Comparison of ENCODE assay signal across 12 cellular contexts in genomic region chr17:63844293-63844672, GRCh38. TPM values are rescaled to one million over a fixed set of nuclear protein-coding genes. Genes with fewer than 3 reads are reported as not detected.
DNase-seq lines count a peak whose midpoint lies in the region; ATAC-seq lines count a peak whose summit lies in the region.
"Had no signal": no experiment of that assay in that cellular context is flagged by ENCODE, and none has a peak within 500 bp of the region (broad histone marks: within the 10 kb centered on the region; RNA-seq: fewer than 3 reads in every experiment).

No MANE protein-coding gene starts in this region.

- peaks cover 45% of the 10 kb centered on the region for H3K4me1 Mint-ChIP-seq in stimulated activated naive CD8-positive, alpha-beta T cell treated with anti-CD3 and anti-CD28 coated beads, Interleukin-15, Interleukin-2, amounts not matched to agents 100 ng/mL and 50 ng/mL, for 24 hours (ENCODE audit: low read depth)
- peaks cover 38% of the 10 kb centered on the region for H3K4me1 Mint-ChIP-seq in activated CD8-positive, alpha-beta T cell treated with anti-CD3 and anti-CD28 coated beads, Interleukin-2, amount 10 ng/mL, durations not matched to agents 7 days and 5 days (ENCODE audit: low read depth)

- POLR2A ChIA-PET in activated CD8-positive, alpha-beta T cell treated with anti-CD3 and anti-CD28 coated beads, Interleukin-2, amount 10 ng/mL, durations not matched to agents 7 days and 5 days (lab: Charles Lee): interaction anchor here (1.3 to 8.0 kb wide), 3 partner anchors 15 to 222 kb away, joined by 6 to 124 read pairs (median 12); partner anchors contain the start of genes CCDC47, DDX42, FTSJ3 and MAP3K3

- no peaks in the 10 kb centered on the region for H3K27me3 ChIP-seq in mesenchymal stem cell (ENCODE audit: control insufficient read depth in 1 of 2, insufficient read depth in 1 of 2, low read length in 2 of 2)

- no peak overlapping the region for H2AK5ac ChIP-seq in mesenchymal stem cell (ENCODE audit: low read length, severe bottlenecking)

- H2BK12ac ChIP-seq in mesenchymal stem cell (ENCODE audit: low read length in 2 of 2): no peak overlapping the region

- no peak overlapping the region for H3K18ac ChIP-seq in mesenchymal stem cell (ENCODE audit: low read depth in 1 of 2, low read length in 2 of 2)

- CTCF ChIA-PET in activated CD8-positive, alpha-beta T cell treated with anti-CD3 and anti-CD28 coated beads, Interleukin-2, amount 10 ng/mL, durations not matched to agents 7 days and 5 days (lab: Charles Lee): interaction anchor here (1.2 to 2.8 kb wide), 5 partner anchors 18 to 287 kb away, joined by 3 to 20 read pairs (median 3); partner anchors contain the start of genes GH2 and PSMC5

- no peaks in the 10 kb centered on the region for H3K27me3 Mint-ChIP-seq in stimulated activated naive CD8-positive, alpha-beta T cell treated with anti-CD3 and anti-CD28 coated beads, Interleukin-15, Interleukin-2, amounts not matched to agents 100 ng/mL and 50 ng/mL, for 24 hours
- H3K27me3 Mint-ChIP-seq in activated CD8-positive, alpha-beta T cell treated with anti-CD3 and anti-CD28 coated beads, Interleukin-2, amount 10 ng/mL, durations not matched to agents 7 days and 5 days (ENCODE audit: low read depth): no peaks in the 10 kb centered on the region

- no peaks in the 10 kb centered on the region for H3K9me3 ChIP-seq in mesenchymal stem cell (ENCODE audit: control insufficient read depth, low read length)

- H3K27ac ChIP-seq in mesenchymal stem cell (ENCODE audit: low read length, poor library complexity, severe bottlenecking): no peak overlapping the region

- H2BK15ac ChIP-seq in mesenchymal stem cell (ENCODE audit: low read depth, poor library complexity, severe bottlenecking): no peak overlapping the region

- H3K4ac ChIP-seq in mesenchymal stem cell (ENCODE audit: low read depth in 1 of 2, low read length in 2 of 2): no peak overlapping the region

- H3K14ac ChIP-seq in mesenchymal stem cell (ENCODE audit: low read length in 2 of 2): no peak overlapping the region

- H3K36me3 Mint-ChIP-seq in stimulated activated naive CD8-positive, alpha-beta T cell treated with anti-CD3 and anti-CD28 coated beads, Interleukin-15, Interleukin-2, amounts not matched to agents 100 ng/mL and 50 ng/mL, for 24 hours (ENCODE audit: low read depth): peaks cover 8% of the 10 kb centered on the region
- H3K36me3 Mint-ChIP-seq in activated CD8-positive, alpha-beta T cell treated with anti-CD3 and anti-CD28 coated beads, Interleukin-2, amount 10 ng/mL, durations not matched to agents 7 days and 5 days (ENCODE audit: low read depth): peaks cover 21% of the 10 kb centered on the region

- WGBS in mesenchymal stem cell: 100% methylated on average over 2 of the region's 3 CpGs

- ATAC-seq in stimulated activated naive CD8-positive, alpha-beta T cell treated with anti-CD3 and anti-CD28 coated beads, Interleukin-15, Interleukin-2, amounts not matched to agents 100 U/mL and 50 U/mL, for 24 hours: no peak
- ATAC-seq in activated CD8-positive, alpha-beta T cell treated with anti-CD3 and anti-CD28 coated beads, Interleukin-2, amount 10 ng/mL, durations not matched to agents 7 days and 5 days: no peak
- ATAC-seq in GM19395 (IDR thresholded peaks at IDR 0.05; ENCODE audit: unreplicated experiment) (no peak), HG03159 (IDR thresholded peaks at IDR 0.05; ENCODE audit: unreplicated experiment) (no peak)

- no peak overlapping the region for H4K91ac ChIP-seq in mesenchymal stem cell (ENCODE audit: low read length)

- no peak overlapping the region for H4K8ac ChIP-seq in mesenchymal stem cell (ENCODE audit: low read length)

- no peaks in the 10 kb centered on the region for H3K36me3 ChIP-seq in mesenchymal stem cell (ENCODE audit: control insufficient read depth in 1 of 2, insufficient read depth in 2 of 2, low read depth in 1 of 2, low read length in 2 of 2)

- H2BK5ac ChIP-seq in mesenchymal stem cell (ENCODE audit: low read depth, low read length, poor library complexity, severe bottlenecking): no peak overlapping the region

- no peak for DNase-seq in stimulated activated naive CD8-positive, alpha-beta T cell treated with anti-CD3 and anti-CD28 coated beads, Interleukin-15, Interleukin-2, amounts not matched to agents 100 U/mL and 50 U/mL, for 24 hours
- DNase-seq in activated CD8-positive, alpha-beta T cell treated with anti-CD3 and anti-CD28 coated beads, Interleukin-2, amount 10 ng/mL, durations not matched to agents 7 days and 5 days: no peak
- DNase-seq in mesenchymal stem cell: no peak
- DNase-seq in GOT3 (lab: John Stamatoyannopoulos, UW): no peak
- no peak for DNase-seq in KG1 (lab: John Stamatoyannopoulos, UW)
- DNase-seq: cerebellar nuclear complex, NCI-H1048, NCI-H748 treated with DMSO at 0.1 percent for 48 hours had no signal

- H3K23ac ChIP-seq in mesenchymal stem cell (ENCODE audit: low read length in 2 of 2): no peak overlapping the region

- H3K9ac ChIP-seq in mesenchymal stem cell (ENCODE audit: low read length): peak overlapping the region; percentile 95

- peak overlapping the region; percentile 90 for H3K27ac Mint-ChIP-seq in stimulated activated naive CD8-positive, alpha-beta T cell treated with anti-CD3 and anti-CD28 coated beads, Interleukin-15, Interleukin-2, amounts not matched to agents 100 ng/mL and 50 ng/mL, for 24 hours
- peak overlapping the region; percentile 94 for H3K27ac Mint-ChIP-seq in activated CD8-positive, alpha-beta T cell treated with anti-CD3 and anti-CD28 coated beads, Interleukin-2, amount 10 ng/mL, durations not matched to agents 7 days and 5 days

- peaks cover 7% of the 10 kb centered on the region for H3K9me3 Mint-ChIP-seq in stimulated activated naive CD8-positive, alpha-beta T cell treated with anti-CD3 and anti-CD28 coated beads, Interleukin-15, Interleukin-2, amounts not matched to agents 100 ng/mL and 50 ng/mL, for 24 hours
- peaks cover 5% of the 10 kb centered on the region for H3K9me3 Mint-ChIP-seq in activated CD8-positive, alpha-beta T cell treated with anti-CD3 and anti-CD28 coated beads, Interleukin-2, amount 10 ng/mL, durations not matched to agents 7 days and 5 days (ENCODE audit: insufficient read depth)

- H2AFZ ChIP-seq in mesenchymal stem cell (ENCODE audit: low read depth, low read length): no peak overlapping the region

- H2BK120ac ChIP-seq in mesenchymal stem cell (ENCODE audit: low read depth, low read length): no peak overlapping the region

- H3K79me1 ChIP-seq in mesenchymal stem cell (replicated peaks; ENCODE audit: low read length, poor library complexity, severe bottlenecking): peaks cover under 1% of the 10 kb centered on the region

- H3K4me3 Mint-ChIP-seq in stimulated activated naive CD8-positive, alpha-beta T cell treated with anti-CD3 and anti-CD28 coated beads, Interleukin-15, Interleukin-2, amounts not matched to agents 100 ng/mL and 50 ng/mL, for 24 hours: peak overlapping the region; percentile 95
- H3K4me3 Mint-ChIP-seq in activated CD8-positive, alpha-beta T cell treated with anti-CD3 and anti-CD28 coated beads, Interleukin-2, amount 10 ng/mL, durations not matched to agents 7 days and 5 days: peak overlapping the region; percentile 97

- peaks cover 19% of the 10 kb centered on the region for H3K4me1 ChIP-seq in mesenchymal stem cell (ENCODE audit: control insufficient read depth, insufficient read depth, low read depth, low read length)

- H3K4me3 ChIP-seq in mesenchymal stem cell (ENCODE audit: insufficient read depth in 1 of 2, low read depth in 1 of 2, low read length in 2 of 2): peak overlapping the region in 1 of 2 experiments; percentile 82

- H3K4me2 ChIP-seq in mesenchymal stem cell (ENCODE audit: low read length, poor library complexity, severe bottlenecking): no peak overlapping the region

RNA-seq across cellular contexts. Expression of gene SMARCD2, which starts 1.8 kb away (rescaled TPM):
- total RNA-seq in activated CD8-positive, alpha-beta T cell treated with anti-CD3 and anti-CD28 coated beads, Interleukin-2, amount 10 ng/mL, durations not matched to agents 7 days and 5 days: 100 to 1,000 TPM; 130 to 136 TPM
- polyA plus RNA-seq in mesenchymal stem cell (2013, experiment 1 of 2): 28.6 TPM
- 27.5 TPM for polyA plus RNA-seq in mesenchymal stem cell (2013, experiment 2 of 2)

RNA-seq across cellular contexts. Expression of gene FTSJ3, which starts 16.8 kb away (rescaled TPM):
- total RNA-seq in activated CD8-positive, alpha-beta T cell treated with anti-CD3 and anti-CD28 coated beads, Interleukin-2, amount 10 ng/mL, durations not matched to agents 7 days and 5 days: 10 to 100 TPM; 58.7 to 62.2 TPM
- polyA plus RNA-seq in mesenchymal stem cell (2013, experiment 1 of 2): 27.8 TPM
- polyA plus RNA-seq in mesenchymal stem cell (2013, experiment 2 of 2): 28.3 TPM

RNA-seq across cellular contexts. Expression of gene PSMC5, which starts 17.1 kb away (rescaled TPM):
- total RNA-seq in activated CD8-positive, alpha-beta T cell treated with anti-CD3 and anti-CD28 coated beads, Interleukin-2, amount 10 ng/mL, durations not matched to agents 7 days and 5 days: 100 to 1,000 TPM; 176 to 179 TPM
- 84.6 TPM for polyA plus RNA-seq in mesenchymal stem cell (2013, experiment 1 of 2)
- 82.9 TPM for polyA plus RNA-seq in mesenchymal stem cell (2013, experiment 2 of 2)

RNA-seq across cellular contexts. Expression of gene CSH2, which starts 29.2 kb away (rescaled TPM):
- total RNA-seq in activated CD8-positive, alpha-beta T cell treated with anti-CD3 and anti-CD28 coated beads, Interleukin-2, amount 10 ng/mL, durations not matched to agents 7 days and 5 days: not detected
- not detected for polyA plus RNA-seq in mesenchymal stem cell (2013, experiment 1 of 2)
- not detected for polyA plus RNA-seq in mesenchymal stem cell (2013, experiment 2 of 2)
- total RNA-seq: kidney had no signal

RNA-seq across cellular contexts. Expression of gene GH2, which starts 37.5 kb away (rescaled TPM):
- not detected for total RNA-seq in activated CD8-positive, alpha-beta T cell treated with anti-CD3 and anti-CD28 coated beads, Interleukin-2, amount 10 ng/mL, durations not matched to agents 7 days and 5 days
- not detected for polyA plus RNA-seq in mesenchymal stem cell (2013, experiment 1 of 2)
- not detected for polyA plus RNA-seq in mesenchymal stem cell (2013, experiment 2 of 2)
- total RNA-seq: kidney had no signal
